8 cellular contexts compared by ENCODE assay signal in genomic region chr6:153002613-153003293, GRCh38. TPM values are rescaled to one million over a fixed set of nuclear protein-coding genes. Genes with fewer than 3 reads are reported as not detected.
A peak's percentile ranks its signal among the peaks of the same experiment; 100 is the strongest.
DNase-seq lines count a peak whose midpoint lies in the region; ATAC-seq, FAIRE-seq and TF ChIP-seq lines count a peak whose summit lies in the region.

TSS of gene MTRF1L (minus strand) at chr6:153002709. CDS start at chr6:153002685, 24 bp downstream.

- peak within 1 kb of the TSS; percentile 93 for H3K9ac ChIP-seq in HepG2 (ENCODE audit: insufficient read depth, low read depth, low read length)

- TF ChIP-seq EP300 in HepG2 (IDR thresholded peaks at IDR 0.05; ENCODE audit: low read depth in 2 of 2, low read length in 2 of 2): no peak
- no peak; the same call in 1 of the 2 replicates for TF ChIP-seq EP300 in HepG2 (CRISPR knock-in tag; IDR thresholded peaks at IDR 0.05; ENCODE audit: borderline replicate concordance)

- peak; percentile 91 for ATAC-seq in GM19372 (IDR thresholded peaks at IDR 0.05; ENCODE audit: low read depth, unreplicated experiment)
- ATAC-seq in HG03558 (IDR thresholded peaks at IDR 0.05; ENCODE audit: extremely low read depth, unreplicated experiment): peak; percentile 86
- peak; percentile 97 for ATAC-seq in HepG2

- FAIRE-seq in HepG2 (lab: Jason Lieb, UNC): peak; percentile 59

- H3K4me3 ChIP-seq in HepG2 (replicated peaks in 1 of 3; ENCODE audit: insufficient read depth in 1 of 3, low read depth in 2 of 3, low read length in 3 of 3): peak within 1 kb of the TSS; percentile 69 to 93 (median 92)

- in situ Hi-C loops in HepG2 (cut with HindIII; ENCODE audit: extremely low pct_ligation_motif_present, low pct_unique_long_range_greater_than_20kb): no loop called here

- no peaks in the 10 kb centered on the region; a peak in 2 of 5 replicates for H3K27me3 ChIP-seq in HepG2 (ENCODE audit: control insufficient read depth in 1 of 2, insufficient read depth in 2 of 2, low read length in 2 of 2)

- peaks cover 20% of the 10 kb centered on the region for H4K20me1 ChIP-seq in HepG2 (ENCODE audit: insufficient read depth, low read length)

- CTCF ChIA-PET in HepG2 (lab: Yijun Ruan, JAX; ENCODE audit: low intra/inter-chr PET ratio, low total read pairs): no interaction called here

- H3K9me3 ChIP-seq in HepG2 (ENCODE audit: low read length): no peaks in the 10 kb centered on the region

- no peak for TF ChIP-seq CTCF in C4-2B (conservative IDR thresholded peaks at IDR 0.05)
- TF ChIP-seq CTCF in HepG2 (CRISPR knock-in tag; IDR thresholded peaks at IDR 0.05): 0 out of 2 replicates have a peak, but pooled peaks have one; percentile 10

- H3K4me1 ChIP-seq in HepG2 (ENCODE audit: insufficient read depth, low read length): peaks cover 33% of the 10 kb centered on the region

- BruUV-seq in HepG2 (replicated peaks; lab: Mats Ljungman, UMichigan): TSS peak; percentile 86

- peak within 1 kb of the TSS; percentile 91 for H3K4me2 ChIP-seq in HepG2 (ENCODE audit: low read depth, low read length)

- 0 out of 2 replicates have a peak, but pooled peaks have one; percentile 25 for TF ChIP-seq RAD21 in HepG2 (CRISPR knock-in tag; IDR thresholded peaks at IDR 0.05)

- WGBS in HepG2 (ENCODE audit: low lambda C conversion rate): 1% methylated on average over 34 of the region's 48 CpGs

- POLR2A ChIA-PET in HepG2 (lab: Yijun Ruan, JAX): interaction anchor here (3.2 kb wide), 1 partner anchor 19 kb away, joined by 28 read pairs; the partner anchor contains the start of gene FBXO5

- peak within 1 kb of the TSS; percentile 86 for H3K27ac ChIP-seq in C4-2B
- H3K27ac ChIP-seq in HepG2 (ENCODE audit: extremely low read length, insufficient read depth, low read length): peak within 1 kb of the TSS; percentile 88

- H3K79me2 ChIP-seq in HepG2 (ENCODE audit: insufficient read depth, low read length): peaks cover 45% of the 10 kb centered on the region

- DNase-seq in NCI-H748 treated with DMSO at 0.1 percent for 48 hours (lab: John Stamatoyannopoulos, UW) (peak; percentile 88), dermis microvascular lymphatic vessel endothelial cell (ENCODE audit: low read depth in 2 of 2) (peak; percentile 88 to 96), HepG2 (ENCODE audit: low spot score) (peak; percentile 99)
- DNase-seq in activated CD4-positive, alpha-beta T cell treated with anti-CD3 and anti-CD28 coated beads, Interleukin-2, amount 50 U/mL, for 48 hours: peak; percentile 89 to 93
- DNase-seq in stimulated activated CD4-positive, alpha-beta T cell treated with anti-CD3 and anti-CD28 coated beads, Interleukin-4, amount 100 ng/mL, for 1 hour: peak; percentile 86

- H2AFZ ChIP-seq in HepG2 (ENCODE audit: low read length): peak within 1 kb of the TSS; percentile 85

- intact Hi-C loops in HepG2 (cut with micrococcal nuclease; ENCODE audit: unreplicated experiment): loop anchor here (1.0 kb wide), 2 partner anchors 21 to 22 kb away; no protein-coding TSS in a partner anchor

- TF ChIP-seq POLR2A in HepG2 (IDR thresholded peaks at IDR 0.05; ENCODE audit: insufficient read depth in 1 of 2, low read depth in 2 of 2, low read length in 2 of 2): peak; percentile 53 to 70; a peak in 3 of 4 replicates

- H3K36me3 ChIP-seq in HepG2 (replicated peaks in 1 of 2; ENCODE audit: control insufficient read depth in 1 of 2, insufficient read depth in 2 of 2, low read length in 2 of 2): peaks cover 0 to under 1% of the 10 kb centered on the region in 2 experiments; a peak in 1 of 5 replicates

TF ChIP-seq in HepG2, 621 proteins besides CTCF, POLR2A, EP300 and RAD21 (continues in another document):
- peak; percentile 22; the same call in 1 of the 2 replicates for TF ChIP-seq TFAP4 (IDR thresholded peaks at IDR 0.05; ENCODE audit: borderline replicate concordance, low read depth)
- TF ChIP-seq MAF1 (CRISPR knock-in tag; IDR thresholded peaks at IDR 0.05; ENCODE audit: borderline replicate concordance): peak; percentile 76; the same call in 1 of the 2 replicates
- no peak for TF ChIP-seq NFE2L2 (IDR thresholded peaks at IDR 0.05; ENCODE audit: low read length)
- TF ChIP-seq GLI4 (CRISPR knock-in tag; IDR thresholded peaks at IDR 0.05; ENCODE audit: borderline replicate concordance): no peak
- TF ChIP-seq SP2 (CRISPR knock-in tag; IDR thresholded peaks at IDR 0.05): peak; percentile 79
- no peak for TF ChIP-seq ARNTL (CRISPR knock-in tag; IDR thresholded peaks at IDR 0.05)
- peak; percentile 76; the same call in 1 of the 2 replicates for TF ChIP-seq ZNF792 (CRISPR knock-in tag; IDR thresholded peaks at IDR 0.05)
- no peak for TF ChIP-seq ZNF720 (CRISPR knock-in tag; IDR thresholded peaks at IDR 0.05)
- no peak for TF ChIP-seq ZNF124 (CRISPR knock-in tag; IDR thresholded peaks at IDR 0.05)
- TF ChIP-seq NBN (conservative IDR thresholded peaks at IDR 0.05): no peak
- no peak for TF ChIP-seq SIX1 (CRISPR knock-in tag; IDR thresholded peaks at IDR 0.05; ENCODE audit: borderline replicate concordance)
- TF ChIP-seq ZNF292 (CRISPR knock-in tag; IDR thresholded peaks at IDR 0.05; ENCODE audit: borderline replicate concordance, low read depth): 0 out of 2 replicates have a peak, but pooled peaks have one; percentile 49
- peak; percentile 85 for TF ChIP-seq POLR2G (IDR thresholded peaks at IDR 0.05; ENCODE audit: low read depth, low read length)
- TF ChIP-seq ZNF644 (CRISPR knock-in tag; IDR thresholded peaks at IDR 0.05; ENCODE audit: low read depth): peak; percentile 5; the same call in 1 of the 2 replicates
- peak; percentile 43; the same call in 1 of the 2 replicates for TF ChIP-seq ZSCAN5A (CRISPR knock-in tag; IDR thresholded peaks at IDR 0.05; ENCODE audit: borderline replicate concordance)
- peak; percentile 45; the same call in 1 of the 2 replicates for TF ChIP-seq SP4 (CRISPR knock-in tag; IDR thresholded peaks at IDR 0.05)
- no peak for TF ChIP-seq GZF1 (CRISPR knock-in tag; IDR thresholded peaks at IDR 0.05)
- no peak for TF ChIP-seq SMARCE1 (IDR thresholded peaks at IDR 0.05; ENCODE audit: borderline replicate concordance)
- peak; percentile 35; the same call in 1 of the 2 replicates for TF ChIP-seq PPARG (CRISPR knock-in tag; conservative IDR thresholded peaks at IDR 0.05)
- peak; percentile 40; the same call in 1 of the 2 replicates for TF ChIP-seq EED (CRISPR knock-in tag; IDR thresholded peaks at IDR 0.05)
- TF ChIP-seq CREB1 (IDR thresholded peaks at IDR 0.05): peak; percentile 56; the same call in 1 of the 2 replicates
- peak; percentile 89 for TF ChIP-seq CREB1 (CRISPR knock-in tag; IDR thresholded peaks at IDR 0.05)
- no peak for TF ChIP-seq SETDB1 (CRISPR knock-in tag; IDR thresholded peaks at IDR 0.05; ENCODE audit: borderline replicate concordance)
- peak; percentile 87 for TF ChIP-seq MEF2D (CRISPR knock-in tag; IDR thresholded peaks at IDR 0.05)
- no peak for TF ChIP-seq KLF9 (CRISPR knock-in tag; IDR thresholded peaks at IDR 0.05; ENCODE audit: low read depth)

RNA-seq across cellular contexts. Expression of gene MTRF1L, which starts in this region (rescaled TPM):
- total RNA-seq in dermis microvascular lymphatic vessel endothelial cell (13.5 and 15.1 TPM in 2 replicates), HepG2 (2016; rRNA removed; fragmentation: Illumina TruSeq; extraction: Trizol) (28.7 and 32.4 TPM in 2 replicates)
- 25.5 and 28.3 TPM in 2 replicates for total RNA-seq in HepG2 (2016; cell fraction: cytosol; rRNA removed; fragmentation: Illumina TruSeq; extraction: Trizol; ENCODE audit: low read depth)
- total RNA-seq in HepG2 (2016; cell fraction: insoluble cytoplasmic fraction; rRNA removed; fragmentation: Illumina TruSeq; extraction: Trizol): 29.1 and 32.6 TPM in 2 replicates
- 49.7 and 58.0 TPM in 2 replicates for total RNA-seq in HepG2 (2016; cell fraction: membrane; rRNA removed; fragmentation: Illumina TruSeq; extraction: Trizol)
- total RNA-seq in HepG2 (2016; cell fraction: nucleus; rRNA removed; fragmentation: Illumina TruSeq; extraction: Trizol): 25.8 and 29.5 TPM in 2 replicates
- 15.5 and 17.6 TPM in 2 replicates for polyA plus RNA-seq in HepG2 (2011; rRNA removed)
- polyA plus RNA-seq in HepG2 (2011; cell fraction: cytosol; rRNA removed): 6.5 and 9.8 TPM in 2 replicates
- 10.9 and 13.2 TPM in 2 replicates for polyA plus RNA-seq in HepG2 (2011; cell fraction: nucleus; rRNA removed)
- polyA plus RNA-seq in HepG2 (2012): 17.1 and 18.1 TPM in 2 replicates
- 40.7 and 44.7 TPM in 2 replicates for polyA plus RNA-seq in HepG2 (2016; cell fraction: cytosol; fragmentation: Illumina TruSeq; extraction: Trizol; ENCODE audit: low read depth)
- 34.0 and 37.3 TPM in 2 replicates for polyA plus RNA-seq in HepG2 (2016; cell fraction: insoluble cytoplasmic fraction; fragmentation: Illumina TruSeq; extraction: Trizol; ENCODE audit: low read depth)
- polyA plus RNA-seq in HepG2 (2016; cell fraction: membrane; fragmentation: Illumina TruSeq; extraction: Trizol; ENCODE audit: low read depth): 52.3 and 64.3 TPM in 2 replicates
- 26.9 and 27.4 TPM in 2 replicates for polyA plus RNA-seq in HepG2 (2016; cell fraction: nucleus; fragmentation: Illumina TruSeq; extraction: Trizol; ENCODE audit: insufficient read depth, low read depth)
- polyA minus RNA-seq in HepG2 (2011; rRNA and poly(A)+ RNA removed; ENCODE audit: low replicate concordance): 7.1 and 8.9 TPM in 2 replicates
- polyA minus RNA-seq in HepG2 (2011; cell fraction: cytosol; rRNA and poly(A)+ RNA removed): 9.5 and 9.7 TPM in 2 replicates
- 72.9 and 92.7 TPM in 2 replicates for polyA minus RNA-seq in HepG2 (2011; cell fraction: nucleus; rRNA and poly(A)+ RNA removed)

Comparison
In these comparisons a context has a peak if more than half of its experiments do, and no peak if none do; other contexts are left out.
1. Peak in every context shown above with its lines: DNase-seq, ATAC-seq, H3K4me3 ChIP-seq and H3K27ac ChIP-seq.